In genomic region chr5:139171779-139172404, GRCh38 we compare ENCODE assay signal across 16 cellular contexts. TPM values are rescaled to one million over a fixed set of nuclear protein-coding genes. Genes with fewer than 3 reads are reported as not detected.
A peak's percentile ranks its signal among the peaks of the same experiment; 100 is the strongest.
DNase-seq lines count a peak whose midpoint lies in the region; ATAC-seq and TF ChIP-seq lines count a peak whose summit lies in the region.
"Had no signal": no experiment of that assay in that cellular context is flagged by ENCODE, and none has a peak within 500 bp of the region (broad histone marks: within the 10 kb centered on the region; RNA-seq: fewer than 3 reads in every experiment).

No MANE protein-coding gene starts in this region.

- 0 out of 2 replicates have a peak, but pooled peaks cover 3% of the 10 kb centered on the region for H4K20me1 ChIP-seq in Karpas-422 (ENCODE audit: insufficient read depth, low read depth, low read length)
- H4K20me1 ChIP-seq: BLaER1 treated with 17β-estradiol and CSF1 and Interleukin-3, amounts not matched to agents 10 nM and 100 nM had no signal

- no peak for DNase-seq in activated T-cell treated with anti-CD3 and anti-CD28 coated beads, Interleukin-2, amount 50 U/mL, for 72 hours
- DNase-seq in activated T-cell treated with anti-CD3 and anti-CD28 coated beads, Interleukin-2, amount 50 U/mL, for 4 hours, result no peak
- peak; percentile 51 for DNase-seq in Karpas-422
- DNase-seq in fibroblast of peridontal ligament (ENCODE audit: extremely low read depth), result peak; percentile 19
- DNase-seq in progenitor cell of endocrine pancreas (ENCODE audit: low spot score, unreplicated experiment), result no peak
- DNase-seq in osteocyte (ENCODE audit: extremely low spot score, unreplicated experiment), result no peak
- no peak for DNase-seq in effector memory CD8-positive, alpha-beta T cell
- DNase-seq: 8988T; CD8-positive, alpha-beta T cell; GDM1; GOT3; H7 had no signal

- H3K27me3 ChIP-seq in Karpas-422 (ENCODE audit: low read length), result no peaks in the 10 kb centered on the region
- H3K27me3 ChIP-seq: BLaER1 treated with 17β-estradiol and CSF1 and Interleukin-3, amounts not matched to agents 10 nM and 100 nM had no signal

- no peak overlapping the region for H3K4me2 ChIP-seq in Karpas-422 (ENCODE audit: low read depth, low read length, poor library complexity, severe bottlenecking)
- H3K4me2 ChIP-seq: BLaER1 treated with 17β-estradiol and CSF1 and Interleukin-3, amounts not matched to agents 10 nM and 100 nM had no signal

- no peak overlapping the region for H3K4me3 ChIP-seq in Karpas-422 (ENCODE audit: low read length)

- H3K27ac Mint-ChIP-seq in activated T-cell treated with anti-CD3 and anti-CD28 coated beads, Interleukin-2, amount 50 U/mL, for 72 hours, result peak overlapping the region; percentile 7
- H3K27ac Mint-ChIP-seq in progenitor cell of endocrine pancreas (peak overlapping the region; percentile 36), osteocyte (ENCODE audit: unreplicated experiment) (no peak overlapping the region)
- no peak overlapping the region for H3K27ac Mint-ChIP-seq in effector memory CD8-positive, alpha-beta T cell
- H3K27ac Mint-ChIP-seq: B cell; CD8-positive, alpha-beta T cell had no signal

- TF ChIP-seq CTCF in progenitor cell of endocrine pancreas (IDR thresholded peaks at IDR 0.05; ENCODE audit: unreplicated experiment), result no peak
- TF ChIP-seq CTCF in osteocyte (IDR thresholded peaks at IDR 0.05), result no peak

- no peak overlapping the region for H3K27ac ChIP-seq in Karpas-422 (ENCODE audit: low read length)
- H3K27ac ChIP-seq: BLaER1 treated with 17β-estradiol and CSF1 and Interleukin-3, amounts not matched to agents 10 nM and 100 nM had no signal

- no peaks in the 10 kb centered on the region for H3K4me1 ChIP-seq in Karpas-422 (ENCODE audit: low read length)

- H3K79me2 ChIP-seq in Karpas-422 (ENCODE audit: low read length), result no peaks in the 10 kb centered on the region

- no peak overlapping the region for H3K4me3 Mint-ChIP-seq in activated T-cell treated with anti-CD3 and anti-CD28 coated beads, Interleukin-2, amount 50 U/mL, for 72 hours
- no peak overlapping the region for H3K4me3 Mint-ChIP-seq in activated T-cell treated with anti-CD3 and anti-CD28 coated beads, Interleukin-2, amount 50 U/mL, for 4 hours
- no peak overlapping the region for H3K4me3 Mint-ChIP-seq in progenitor cell of endocrine pancreas (ENCODE audit: low read depth)
- H3K4me3 Mint-ChIP-seq in osteocyte (ENCODE audit: unreplicated experiment), result no peak overlapping the region
- H3K4me3 Mint-ChIP-seq in effector memory CD8-positive, alpha-beta T cell, result no peak overlapping the region
- H3K4me3 Mint-ChIP-seq: B cell; CD8-positive, alpha-beta T cell had no signal

- H3K9me2 ChIP-seq in Karpas-422 (replicated peaks; ENCODE audit: insufficient read depth, low read length), result no peaks in the 10 kb centered on the region

- H3K4me1 Mint-ChIP-seq in activated T-cell treated with anti-CD3 and anti-CD28 coated beads, Interleukin-2, amount 50 U/mL, for 72 hours (ENCODE audit: low read depth), result no peaks in the 10 kb centered on the region
- H3K4me1 Mint-ChIP-seq in activated T-cell treated with anti-CD3 and anti-CD28 coated beads, Interleukin-2, amount 50 U/mL, for 4 hours (ENCODE audit: low read depth), result peaks cover 3% of the 10 kb centered on the region
- peaks cover 6% of the 10 kb centered on the region for H3K4me1 Mint-ChIP-seq in progenitor cell of endocrine pancreas (ENCODE audit: low read depth)
- peaks cover 15% of the 10 kb centered on the region for H3K4me1 Mint-ChIP-seq in osteocyte (ENCODE audit: unreplicated experiment)
- H3K4me1 Mint-ChIP-seq in effector memory CD8-positive, alpha-beta T cell (ENCODE audit: low read depth in 2 of 2), result peaks cover 0 to 2% of the 10 kb centered on the region in 2 donors

- no peaks in the 10 kb centered on the region for H3K27me3 Mint-ChIP-seq in activated T-cell treated with anti-CD3 and anti-CD28 coated beads, Interleukin-2, amount 50 U/mL, for 72 hours (ENCODE audit: low read depth)
- no peaks in the 10 kb centered on the region for H3K27me3 Mint-ChIP-seq in activated T-cell treated with anti-CD3 and anti-CD28 coated beads, Interleukin-2, amount 50 U/mL, for 4 hours (ENCODE audit: low read depth)
- H3K27me3 Mint-ChIP-seq in progenitor cell of endocrine pancreas (no peaks in the 10 kb centered on the region), osteocyte (ENCODE audit: unreplicated experiment) (no peaks in the 10 kb centered on the region)
- no peaks in the 10 kb centered on the region for H3K27me3 Mint-ChIP-seq in effector memory CD8-positive, alpha-beta T cell
- H3K27me3 Mint-ChIP-seq: B cell had no signal

- H3K9me3 Mint-ChIP-seq in activated T-cell treated with anti-CD3 and anti-CD28 coated beads, Interleukin-2, amount 50 U/mL, for 72 hours, result peaks cover 3 to 8% of the 10 kb centered on the region in 2 donors
- peaks cover 6% of the 10 kb centered on the region for H3K9me3 Mint-ChIP-seq in activated T-cell treated with anti-CD3 and anti-CD28 coated beads, Interleukin-2, amount 50 U/mL, for 4 hours
- H3K9me3 Mint-ChIP-seq in progenitor cell of endocrine pancreas (ENCODE audit: low read depth) (peaks cover 14% of the 10 kb centered on the region), osteocyte (ENCODE audit: unreplicated experiment) (peaks cover 6% of the 10 kb centered on the region)
- peaks cover 0 to 7% of the 10 kb centered on the region in 2 donors for H3K9me3 Mint-ChIP-seq in effector memory CD8-positive, alpha-beta T cell

- no peaks in the 10 kb centered on the region for H3K36me3 ChIP-seq in Karpas-422 (ENCODE audit: insufficient read depth, low read length)

- H3K9me3 ChIP-seq in Karpas-422 (ENCODE audit: low read length), result peaks cover 12% of the 10 kb centered on the region

- H2AFZ ChIP-seq in Karpas-422 (ENCODE audit: low read length), result no peak overlapping the region

- ATAC-seq in activated T-cell treated with anti-CD3 and anti-CD28 coated beads, Interleukin-2, amount 50 U/mL, for 72 hours (replicated peaks in 1 of 2), result no peak
- no peak for ATAC-seq in activated T-cell treated with anti-CD3 and anti-CD28 coated beads, Interleukin-2, amount 50 U/mL, for 4 hours
- no peak for ATAC-seq in GM21526 (IDR thresholded peaks at IDR 0.05; ENCODE audit: low FRiP score, unreplicated experiment)
- no peak for ATAC-seq in effector memory CD8-positive, alpha-beta T cell (replicated peaks)
- ATAC-seq: CD8-positive, alpha-beta T cell; HCT116 had no signal

- no peak overlapping the region for H3K9ac ChIP-seq in Karpas-422 (ENCODE audit: low read length)
- H3K9ac ChIP-seq: BLaER1 treated with 17β-estradiol and CSF1 and Interleukin-3, amounts not matched to agents 10 nM and 100 nM had no signal

- H3K36me3 Mint-ChIP-seq in activated T-cell treated with anti-CD3 and anti-CD28 coated beads, Interleukin-2, amount 50 U/mL, for 72 hours (ENCODE audit: insufficient read depth in 2 of 2), result peaks cover 6 to 9% of the 10 kb centered on the region in 2 donors
- peaks cover 16% of the 10 kb centered on the region for H3K36me3 Mint-ChIP-seq in activated T-cell treated with anti-CD3 and anti-CD28 coated beads, Interleukin-2, amount 50 U/mL, for 4 hours (ENCODE audit: insufficient read depth)
- peaks cover 10% of the 10 kb centered on the region for H3K36me3 Mint-ChIP-seq in progenitor cell of endocrine pancreas (ENCODE audit: insufficient read depth)
- peaks cover 9% of the 10 kb centered on the region for H3K36me3 Mint-ChIP-seq in osteocyte (ENCODE audit: unreplicated experiment)
- H3K36me3 Mint-ChIP-seq in effector memory CD8-positive, alpha-beta T cell (ENCODE audit: insufficient read depth), result peaks cover 4% of the 10 kb centered on the region

RNA-seq across cellular contexts. Expression of gene SIL1, which starts 26.3 kb away (rescaled TPM):
- total RNA-seq in activated T-cell treated with anti-CD3 and anti-CD28 coated beads, Interleukin-2, amount 50 U/mL, for 72 hours, result 10 to 100 TPM; 32.5 to 37.3 TPM
- 10 to 100 TPM; 17.8 to 26.1 (median 22.9) TPM for total RNA-seq in activated T-cell treated with anti-CD3 and anti-CD28 coated beads, Interleukin-2, amount 50 U/mL, for 4 hours
- total RNA-seq in Karpas-422 (2014; rRNA removed; shearing (Covaris generic); ENCODE audit: low replicate concordance), result 10.7 and 21.8 TPM in 2 replicates
- total RNA-seq in progenitor cell of endocrine pancreas (26.0 and 26.7 TPM in 2 replicates), osteocyte (58.0 and 58.4 TPM in 2 replicates)

Comparison
In these comparisons a context has a peak if more than half of its experiments do, and no peak if none do; other contexts are left out.
1. DNase-seq: peak in Karpas-422 (single experiment) and fibroblast of peridontal ligament (single experiment); none in activated T-cell treated with anti-CD3 and anti-CD28 coated beads, Interleukin-2, amount 50 U/mL, for 72 hours (0 of 2), activated T-cell treated with anti-CD3 and anti-CD28 coated beads, Interleukin-2, amount 50 U/mL, for 4 hours (single experiment), progenitor cell of endocrine pancreas (single experiment), osteocyte (single experiment) and effector memory CD8-positive, alpha-beta T cell (0 of 3).
2. H3K27ac Mint-ChIP-seq: peak in activated T-cell treated with anti-CD3 and anti-CD28 coated beads, Interleukin-2, amount 50 U/mL, for 72 hours (single experiment) and progenitor cell of endocrine pancreas (single experiment); none in osteocyte (single experiment) and effector memory CD8-positive, alpha-beta T cell (0 of 2).